In genomic region chr1:202064889-202065332, GRCh38 we compare ENCODE assay signal across 3 cellular contexts. TPM values are rescaled to one million over a fixed set of nuclear protein-coding genes. Genes with fewer than 3 reads are reported as not detected.
"Had no signal": no experiment of that assay in that cellular context is flagged by ENCODE, and none has a peak within 500 bp of the region (broad histone marks: within the 10 kb centered on the region; RNA-seq: fewer than 3 reads in every experiment).

No MANE protein-coding gene starts in this region.

RNA-seq across cellular contexts. Expression of gene GPR37L1, which starts 57.8 kb away (rescaled TPM):
- total RNA-seq: MCF 10A, NCI-H460 had no signal
- polyA plus RNA-seq: SK-N-SH had no signal
